In genomic region chr12:26777236-26777635, GRCh38 we compare ENCODE assay signal across 35 cellular contexts. TPM values are rescaled to one million over a fixed set of nuclear protein-coding genes. Genes with fewer than 3 reads are reported as not detected.
DNase-seq lines count a peak whose midpoint lies in the region; TF ChIP-seq lines count a peak whose summit lies in the region.
"Had no signal": no experiment of that assay in that cellular context is flagged by ENCODE, and none has a peak within 500 bp of the region (broad histone marks: within the 10 kb centered on the region; RNA-seq: fewer than 3 reads in every experiment).

No MANE protein-coding gene starts in this region.

- intact Hi-C loops in left ventricle myocardium inferior (cut with micrococcal nuclease) = no loop called here

- TF ChIP-seq CTCF in HEK293 (tag by site-specific recombination; IDR thresholded peaks at IDR 0.05) (no peak), endothelial cell (IDR thresholded peaks at IDR 0.05; ENCODE audit: unreplicated experiment) (no peak), left ventricle myocardium inferior (IDR thresholded peaks at IDR 0.05; ENCODE audit: borderline replicate concordance) (no peak)

- no peaks in the 10 kb centered on the region for H4K20me1 ChIP-seq in Karpas-422 (ENCODE audit: insufficient read depth, low read depth, low read length)
- H4K20me1 ChIP-seq: BLaER1 had no signal

- no peak overlapping the region for H3K4me2 ChIP-seq in Karpas-422 (ENCODE audit: low read depth, low read length, poor library complexity, severe bottlenecking)
- H3K4me2 ChIP-seq: A549; BLaER1; BLaER1 treated with 17β-estradiol and CSF1 and Interleukin-3, amounts not matched to agents 10 nM and 100 nM had no signal

- DNase-seq in Karpas-422 (no peak), adipocyte (ENCODE audit: low read depth) (no peak), endothelial cell (ENCODE audit: low spot score) (no peak), GM19238 (ENCODE audit: insufficient read length, low spot score) (no peak), retina (no peak), left ventricle myocardium inferior (no peak), activated gamma-delta T cell treated with Interleukin-2 at 50 U/mL for 16 hours (no peak)
- DNase-seq: 8988T; ACHN; AML-193; BE2C; C1 segment of cervical spinal cord; Caco-2; Calu3; CD4-positive, alpha-beta memory T cell; CD4-positive, alpha-beta T cell; CD4-positive, CD25-positive, alpha-beta regulatory T cell; CD8-positive, alpha-beta memory T cell; CD8-positive, alpha-beta T cell; COR-L47; DMS 273 treated with DMSO at 0.1 percent for 48 hours; DMS153; DMS53; DMS79; DMS79 treated with DMSO at 0.1 percent for 48 hours; DND-41; EL had no signal

- peaks cover 3% of the 10 kb centered on the region for H3K27me3 Mint-ChIP-seq in endothelial cell (ENCODE audit: unreplicated experiment)
- H3K27me3 Mint-ChIP-seq: B cell; CD4-positive, alpha-beta memory T cell; CD4-positive, alpha-beta T cell; CD4-positive, CD25-positive, alpha-beta regulatory T cell; CD8-positive, alpha-beta memory T cell had no signal

- H3K4me1 Mint-ChIP-seq in endothelial cell (ENCODE audit: unreplicated experiment) = peaks cover 3% of the 10 kb centered on the region

- H3K4me3 Mint-ChIP-seq in endothelial cell (ENCODE audit: unreplicated experiment) = peak overlapping the region; percentile 11
- H3K4me3 Mint-ChIP-seq: B cell; CD14-positive monocyte; CD4-positive, alpha-beta memory T cell; CD4-positive, alpha-beta T cell; CD4-positive, CD25-positive, alpha-beta regulatory T cell; CD8-positive, alpha-beta memory T cell; CD8-positive, alpha-beta T cell had no signal

- no peak overlapping the region for H2AFZ ChIP-seq in Karpas-422 (ENCODE audit: low read length)

- H3K9me2 ChIP-seq in Karpas-422 (replicated peaks; ENCODE audit: insufficient read depth, low read length) = no peaks in the 10 kb centered on the region

- CTCF ChIA-PET in HEK293 (lab: Yijun Ruan, JAX) = no interaction called here

- peaks cover 66% of the 10 kb centered on the region for H3K36me3 Mint-ChIP-seq in endothelial cell (ENCODE audit: low read depth, unreplicated experiment)

- no peak overlapping the region for H3K9ac ChIP-seq in Karpas-422 (ENCODE audit: low read length)
- H3K9ac ChIP-seq in adipocyte (ENCODE audit: low read length) = no peak overlapping the region
- H3K9ac ChIP-seq: BLaER1; BLaER1 treated with 17β-estradiol and CSF1 and Interleukin-3, amounts not matched to agents 10 nM and 100 nM had no signal

- H3K4me1 ChIP-seq in HEK293 (ENCODE audit: control insufficient read depth, insufficient read depth, low read length) = no peaks in the 10 kb centered on the region
- peaks cover 11% of the 10 kb centered on the region; the same call in 1 of the 2 replicates for H3K4me1 ChIP-seq in Karpas-422 (ENCODE audit: low read length)
- peaks cover 3% of the 10 kb centered on the region for H3K4me1 ChIP-seq in adipocyte (ENCODE audit: control insufficient read depth, insufficient read depth, low read length)
- H3K4me1 ChIP-seq in left ventricle myocardium inferior = no peaks in the 10 kb centered on the region
- H3K4me1 ChIP-seq: A549, BE2C, BLaER1, Caco-2 had no signal

- H3K9me3 ChIP-seq in HEK293 (ENCODE audit: control insufficient read depth, insufficient read depth, low read depth, low read length) = no peaks in the 10 kb centered on the region
- no peaks in the 10 kb centered on the region for H3K9me3 ChIP-seq in Karpas-422 (ENCODE audit: low read length)
- peaks cover 18% of the 10 kb centered on the region for H3K9me3 ChIP-seq in adipocyte (ENCODE audit: control insufficient read depth, low read length)
- peaks cover 30% of the 10 kb centered on the region for H3K9me3 ChIP-seq in left ventricle myocardium inferior (replicated peaks)
- H3K9me3 ChIP-seq: BE2C had no signal

- H3K9me3 Mint-ChIP-seq in endothelial cell (ENCODE audit: unreplicated experiment) = peaks cover 6% of the 10 kb centered on the region

- no peak overlapping the region for H3K4me3 ChIP-seq in HEK293 (ENCODE audit: low read depth, low read length)
- no peak overlapping the region for H3K4me3 ChIP-seq in Karpas-422 (ENCODE audit: low read length)
- H3K4me3 ChIP-seq in adipocyte (ENCODE audit: low read length) = peak overlapping the region; percentile 32
- H3K4me3 ChIP-seq in left ventricle myocardium inferior = no peak overlapping the region
- H3K4me3 ChIP-seq: A549; BLaER1; BLaER1 treated with 17β-estradiol and CSF1 and Interleukin-3, amounts not matched to agents 10 nM and 100 nM had no signal

- H3K27ac ChIP-seq in HEK293 (ENCODE audit: extremely low read depth, low read depth, low read length) (no peak overlapping the region), Karpas-422 (ENCODE audit: low read length) (peak overlapping the region; percentile 45; the same call in 1 of the 2 replicates), left ventricle myocardium inferior (replicated peaks) (no peak overlapping the region)
- H3K27ac ChIP-seq: 22Rv1; A549; BLaER1; BLaER1 treated with 17β-estradiol and CSF1 and Interleukin-3, amounts not matched to agents 10 nM and 100 nM; C4-2B had no signal

- H3K79me2 ChIP-seq in Karpas-422 (ENCODE audit: low read length) = peaks cover 79% of the 10 kb centered on the region

- no peak overlapping the region for H3K27ac Mint-ChIP-seq in endothelial cell (ENCODE audit: unreplicated experiment)
- H3K27ac Mint-ChIP-seq: B cell; CD14-positive monocyte; CD4-positive, alpha-beta memory T cell; CD4-positive, alpha-beta T cell; CD4-positive, CD25-positive, alpha-beta regulatory T cell; CD8-positive, alpha-beta memory T cell; CD8-positive, alpha-beta T cell had no signal

- POLR2A ChIA-PET in HEK293 (lab: Yijun Ruan, JAX) = no interaction called here

- H3K27me3 ChIP-seq in Karpas-422 (ENCODE audit: low read length) (no peaks in the 10 kb centered on the region), adipocyte (replicated peaks; ENCODE audit: control insufficient read depth, insufficient read depth, low read length) (no peaks in the 10 kb centered on the region), left ventricle myocardium inferior (ENCODE audit: low read depth) (no peaks in the 10 kb centered on the region)
- H3K27me3 ChIP-seq: BE2C; BLaER1; BLaER1 treated with 17β-estradiol and CSF1 and Interleukin-3, amounts not matched to agents 10 nM and 100 nM had no signal

- no peaks in the 10 kb centered on the region for H3K36me3 ChIP-seq in HEK293 (ENCODE audit: control insufficient read depth in 2 of 2, insufficient read depth in 1 of 2, low read length in 2 of 2)
- H3K36me3 ChIP-seq in Karpas-422 (ENCODE audit: insufficient read depth, low read length) = peaks cover 13% of the 10 kb centered on the region
- H3K36me3 ChIP-seq in adipocyte (ENCODE audit: control insufficient read depth, insufficient read depth, low read length, severe bottlenecking) = no peaks in the 10 kb centered on the region
- peaks cover 20% of the 10 kb centered on the region for H3K36me3 ChIP-seq in left ventricle myocardium inferior
- H3K36me3 ChIP-seq: BE2C had no signal

TF ChIP-seq in HEK293, 187 proteins besides CTCF, POLR2A, EP300 and RAD21:
- TF ChIP-seq ZNF274 (IDR thresholded peaks at IDR 0.05; ENCODE audit: low read length) (no peak), ZNF274 (tag by site-specific recombination; IDR thresholded peaks at IDR 0.05; ENCODE audit: borderline replicate concordance) (no peak), OVOL3 (tag by site-specific recombination; IDR thresholded peaks at IDR 0.05) (no peak), WT1 (tag by site-specific recombination; IDR thresholded peaks at IDR 0.05) (no peak), ZNF571 (tag by site-specific recombination; IDR thresholded peaks at IDR 0.05) (no peak), GLIS2 (tag by site-specific recombination; IDR thresholded peaks at IDR 0.05) (no peak), ZNF140 (tag by site-specific recombination; IDR thresholded peaks at IDR 0.05) (no peak), ZNF560 (tag by site-specific recombination; IDR thresholded peaks at IDR 0.05; ENCODE audit: borderline replicate concordance) (no peak), ZNF121 (tag by site-specific recombination; IDR thresholded peaks at IDR 0.05) (no peak), ZNF133 (tag by site-specific recombination; IDR thresholded peaks at IDR 0.05) (0 out of 2 replicates have a peak, but pooled peaks have one; percentile 33), SETDB1 (IDR thresholded peaks at IDR 0.05; ENCODE audit: insufficient read length, low read length) (no peak), ZNF626 (tag by site-specific recombination; IDR thresholded peaks at IDR 0.05) (no peak), TCF7L2 (IDR thresholded peaks at IDR 0.05; ENCODE audit: borderline replicate concordance, low read depth, low read length) (no peak), ZNF302 (tag by site-specific recombination; IDR thresholded peaks at IDR 0.05; ENCODE audit: low read depth) (peak; percentile 99), ZNF654 (tag by site-specific recombination; IDR thresholded peaks at IDR 0.05; ENCODE audit: low read depth) (no peak), ZNF157 (tag by site-specific recombination; IDR thresholded peaks at IDR 0.05) (no peak), ZNF530 (tag by site-specific recombination; IDR thresholded peaks at IDR 0.05; ENCODE audit: low read depth) (no peak)

RNA-seq across cellular contexts. Expression of gene ITPR2, which starts 55.8 kb away (rescaled TPM):
- total RNA-seq in Karpas-422 (2014; rRNA removed; shearing (Covaris generic); ENCODE audit: low replicate concordance) = 80.0 and 128 TPM in 2 replicates
- 33.8 TPM for total RNA-seq in endothelial cell (ENCODE audit: unreplicated experiment)
- total RNA-seq in left ventricle myocardium inferior = 15.8 TPM
